Comparison of ENCODE assay signal across 12 cellular contexts in the genomic region with DNA sequence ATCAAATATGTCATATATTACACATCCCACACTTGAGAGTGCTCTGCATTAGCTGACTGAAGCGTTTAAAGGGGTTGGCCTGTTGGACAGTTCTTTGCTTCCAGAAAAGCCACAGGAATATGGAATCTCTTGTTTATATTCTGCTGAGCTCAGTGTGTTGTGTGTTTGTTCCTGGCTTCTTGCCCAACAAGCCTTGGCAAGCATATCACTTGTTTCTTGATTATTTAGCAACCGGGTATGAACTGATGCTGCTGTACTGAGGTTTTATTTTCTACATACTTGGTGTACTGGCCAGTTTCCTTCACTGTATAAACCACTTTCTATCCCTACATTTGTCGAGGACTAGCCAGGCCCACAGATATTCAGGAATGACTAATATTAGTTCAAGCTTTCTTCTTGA.
DNase-seq lines count a peak whose midpoint lies in the region; ATAC-seq and TF ChIP-seq lines count a peak whose summit lies in the region.
"Had no signal": no experiment of that assay in that cellular context is flagged by ENCODE, and none has a peak within 500 bp of the region (broad histone marks: within the 10 kb centered on the region; RNA-seq: fewer than 3 reads in every experiment).

No MANE protein-coding gene starts in this region.

- H3K27me3 ChIP-seq in MG63: no peaks in the 10 kb centered on the region
- H3K27me3 ChIP-seq in lower lobe of right lung (ENCODE audit: low read depth): no peaks in the 10 kb centered on the region

- H3K9me3 ChIP-seq in MG63 (peaks cover 2% of the 10 kb centered on the region; the same call in 1 of the 2 replicates), lower lobe of right lung (no peaks in the 10 kb centered on the region)

- H3K36me3 ChIP-seq in MG63 (no peaks in the 10 kb centered on the region), lower lobe of right lung (no peaks in the 10 kb centered on the region)

- H3K4me1 ChIP-seq in lower lobe of right lung: no peaks in the 10 kb centered on the region

- H3K27ac ChIP-seq in lower lobe of right lung (no peak overlapping the region), RWPE1 (no peak overlapping the region)

- in situ Hi-C loops in astrocyte of the cerebellum (cut with HindIII; ENCODE audit: low sequenced_read_pairs): no loop called here

- DNase-seq in AG09319 (ENCODE audit: extremely low read depth, low read depth) (peak; percentile 57), MG63 (peak; percentile 81), astrocyte of the cerebellum (ENCODE audit: low read depth) (peak; percentile 94), lower lobe of right lung (no peak), RWPE1 (ENCODE audit: low spot score) (no peak), NCI-H526 (lab: John Stamatoyannopoulos, UW) (no peak), activated gamma-delta T cell (lab: John Stamatoyannopoulos, UW) (no peak)
- DNase-seq: C1 segment of cervical spinal cord, KG1, natural killer cell had no signal

- POLR2A ChIA-PET in RWPE1 (lab: Yijun Ruan, JAX; ENCODE audit: low non-redundant PET): no interaction called here

- H3K4me3 ChIP-seq in MG63 (no peak overlapping the region), astrocyte of the cerebellum (ENCODE audit: low read depth, low read length) (no peak overlapping the region), lower lobe of right lung (no peak overlapping the region)
- H3K4me3 ChIP-seq: GM12878 had no signal

- no peak for TF ChIP-seq CTCF in AG09319 (IDR thresholded peaks at IDR 0.05; ENCODE audit: low read depth, low read length)
- no peak for TF ChIP-seq CTCF in astrocyte of the cerebellum (IDR thresholded peaks at IDR 0.05; ENCODE audit: low read depth, low read length, missing control alignments)
- TF ChIP-seq CTCF in lower lobe of right lung (IDR thresholded peaks at IDR 0.05): no peak
- no peak for TF ChIP-seq CTCF in RWPE1 (conservative IDR thresholded peaks at IDR 0.05; ENCODE audit: low read depth)

- intact Hi-C loops in lower lobe of right lung (cut with DNase I): no loop called here

- CTCF ChIA-PET in RWPE1 (lab: Yijun Ruan, JAX): no interaction called here

- ATAC-seq in lower lobe of right lung (peak; percentile 14 to 53), HG03469 (IDR thresholded peaks at IDR 0.05; ENCODE audit: unreplicated experiment) (no peak)
- ATAC-seq: GM12878, natural killer cell had no signal

Comparison
In these comparisons a context has a peak if more than half of its experiments do, and no peak if none do; other contexts are left out.
1. DNase-seq: peak in AG09319 (single experiment), MG63 (single experiment) and astrocyte of the cerebellum (single experiment); none in lower lobe of right lung (single experiment), RWPE1 (single experiment), NCI-H526 (0 of 2) and activated gamma-delta T cell (single experiment).